In genomic region chr12:52867636-52868035, GRCh38 we compare ENCODE assay signal across 12 cellular contexts. TPM values are rescaled to one million over a fixed set of nuclear protein-coding genes. Genes with fewer than 3 reads are reported as not detected.
A peak's percentile ranks its signal among the peaks of the same experiment; 100 is the strongest.
DNase-seq lines count a peak whose midpoint lies in the region; ATAC-seq, FAIRE-seq and TF ChIP-seq lines count a peak whose summit lies in the region.
"Had no signal": no experiment of that assay in that cellular context is flagged by ENCODE, and none has a peak within 500 bp of the region (broad histone marks: within the 10 kb centered on the region; RNA-seq: fewer than 3 reads in every experiment).

No MANE protein-coding gene starts in this region.

- FAIRE-seq in H1 (lab: Jason Lieb, UNC), result no peak

- H3K4ac ChIP-seq in H1 (replicated peaks; ENCODE audit: insufficient read length, low read depth, low read length), result no peak overlapping the region

- CTCF ChIA-PET in CD4-positive, alpha-beta T cell (lab: Charles Lee), result interaction anchor here (1.2 to 2.4 kb wide), 2 partner anchors 12 to 17 kb away, joined by 3 to 8 read pairs; no protein-coding TSS in a partner anchor
- CTCF ChIA-PET in H1 (lab: Charles Lee; ENCODE audit: partially characterized antibody), result interaction anchor here (0.6 to 22.2 kb wide), 21 partner anchors 11 to 498 kb away, joined by 3 to 502 read pairs (median 4); partner anchors contain the start of genes KRT74, KRT76 and KRT79

- 47% methylated on average over 3 of the region's 9 CpGs; no CpG with 5 or more reads in 1 of the 2 experiments for WGBS in H1 (ENCODE audit: extremely low coverage in 1 of 2, insufficient coverage in 1 of 2, insufficient read length in 1 of 2, insufficient replicate concordance in 2 of 2, low coverage in 1 of 2, low lambda C conversion rate in 2 of 2, missing lambda C conversion rate in 1 of 2), 2 experiments
- WGBS in psoas muscle, 3 donors, result 42 to 56% (median 53%) methylated on average over 9 of the region's 9 CpGs

- intact Hi-C loops in CD4-positive, alpha-beta T cell (cut with DNase I, micrococcal nuclease), result no loop called here
- intact Hi-C loops in psoas muscle (cut with DNase I), result no loop called here

- DNase-seq in CD4-positive, alpha-beta T cell, result peak in 8 of 10 experiments; percentile 24 to 63 (median 50)
- DNase-seq in RPMI8226 (peak; percentile 91), H1 (ENCODE audit: low read depth in 1 of 2, low spot score in 2 of 2) (no peak), psoas muscle (peak; percentile 69 to 77), C1 segment of cervical spinal cord (lab: John Stamatoyannopoulos, UW) (no peak), ecto neural progenitor cell (ENCODE audit: low spot score) (no peak)
- DNase-seq: KG1 had no signal

- no peak overlapping the region for H2BK120ac ChIP-seq in H1 (replicated peaks; ENCODE audit: low read depth, low read length)

- H3K23me2 ChIP-seq in H1 (ENCODE audit: low read depth, low read length), result no peaks in the 10 kb centered on the region

- peaks cover 0 to 1% of the 10 kb centered on the region in 2 experiments for H4K20me1 ChIP-seq in H1 (replicated peaks in 1 of 2; ENCODE audit: control insufficient read depth in 1 of 2, insufficient read depth in 2 of 2, low read length in 2 of 2)

- H3K56ac ChIP-seq in H1 (replicated peaks; ENCODE audit: insufficient read length, low read depth, low read length), result no peak overlapping the region

- H3K4me2 ChIP-seq in H1 (ENCODE audit: insufficient read depth in 1 of 2, low read depth in 2 of 2, low read length in 2 of 2), result no peak overlapping the region

- H3K27ac Mint-ChIP-seq in CD4-positive, alpha-beta T cell, result peak overlapping the region; percentile 80

- no peak for TF ChIP-seq EP300 in H1 (IDR thresholded peaks at IDR 0.05; ENCODE audit: borderline replicate concordance in 1 of 2, low read depth in 2 of 2, low read length in 2 of 2)

- H2AFZ ChIP-seq in H1 (ENCODE audit: low read length), result no peak overlapping the region

- no peaks in the 10 kb centered on the region for H3K79me2 ChIP-seq in H1 (ENCODE audit: control insufficient read depth in 1 of 2, insufficient read depth in 2 of 2, low read length in 2 of 2)

- H3K9me3 ChIP-seq in CD4-positive, alpha-beta T cell (ENCODE audit: control insufficient read depth, low read length), result no peaks in the 10 kb centered on the region
- H3K9me3 ChIP-seq in H1 (ENCODE audit: insufficient read depth in 2 of 2, low read depth in 1 of 2, low read length in 1 of 2), result no peaks in the 10 kb centered on the region
- H3K9me3 ChIP-seq in psoas muscle, result no peaks in the 10 kb centered on the region
- H3K9me3 ChIP-seq: SJSA1 had no signal

- POLR2A ChIA-PET in CD4-positive, alpha-beta T cell (lab: Charles Lee), result interaction anchor here (1.0 to 2.3 kb wide), 4 partner anchors 258 to 843 kb away, joined by 4 to 7 read pairs (median 4); no protein-coding TSS in a partner anchor
- POLR2A ChIA-PET in H1 (lab: Charles Lee; ENCODE audit: partially characterized antibody), result no interaction called here

- H3K14ac ChIP-seq in H1 (ENCODE audit: insufficient read length), result no peak overlapping the region

- no peak overlapping the region for H2BK15ac ChIP-seq in H1 (ENCODE audit: low read length)

- no peak overlapping the region for H4K91ac ChIP-seq in H1 (replicated peaks; ENCODE audit: insufficient read length, low read length)

- no peaks in the 10 kb centered on the region for H3K27me3 Mint-ChIP-seq in CD4-positive, alpha-beta T cell

- H3K9me3 Mint-ChIP-seq in CD4-positive, alpha-beta T cell, result no peaks in the 10 kb centered on the region

- H3K4me1 Mint-ChIP-seq in CD4-positive, alpha-beta T cell (ENCODE audit: low read depth), result peaks cover 33% of the 10 kb centered on the region

- H4K5ac ChIP-seq in H1 (ENCODE audit: insufficient read length, low read depth, low read length), result no peak overlapping the region

- H3K4me1 ChIP-seq in H1 (replicated peaks in 1 of 4; ENCODE audit: control insufficient read depth in 3 of 4, insufficient read depth in 4 of 4, low read length in 3 of 4), result no peaks in the 10 kb centered on the region; a peak in 2 of 7 replicates
- no peaks in the 10 kb centered on the region for H3K4me1 ChIP-seq in psoas muscle

- no peak for TF ChIP-seq POLR2A in H1 (IDR thresholded peaks at IDR 0.05; ENCODE audit: control extremely low read depth in 1 of 2, low read depth in 2 of 2, low read length in 2 of 2)

- no peak overlapping the region for H3K18ac ChIP-seq in H1 (ENCODE audit: extremely low read depth, low read length)

- no peak overlapping the region for H3K23ac ChIP-seq in H1 (ENCODE audit: insufficient read length)

- H3K9ac ChIP-seq in H1 (replicated peaks in 1 of 4; ENCODE audit: extremely low read depth in 1 of 4, low read depth in 3 of 4, low read length in 3 of 4), result no peak overlapping the region

- H3K4me3 ChIP-seq in H1 (ENCODE audit: extremely low read depth in 1 of 4, insufficient read depth in 2 of 4, low read depth in 3 of 4, low read length in 4 of 4) (no peak overlapping the region), psoas muscle (no peak overlapping the region)
- H3K4me3 ChIP-seq: SJSA1 had no signal

- H3K4me3 Mint-ChIP-seq in CD4-positive, alpha-beta T cell, result peak overlapping the region; percentile 45

- no peak overlapping the region for H3K27ac ChIP-seq in CD4-positive, alpha-beta T cell (ENCODE audit: low read depth, low read length)
- H3K27ac ChIP-seq in H1 (ENCODE audit: low read depth, low read length) (no peak overlapping the region), psoas muscle (no peak overlapping the region)
- H3K27ac ChIP-seq: SJSA1 had no signal

- H4K8ac ChIP-seq in H1 (ENCODE audit: extremely low read depth, insufficient read depth, low read length), result no peak overlapping the region

- H3K36me3 ChIP-seq in H1 (ENCODE audit: control insufficient read depth in 2 of 4, insufficient read depth in 4 of 4, low read length in 3 of 4), result no peaks in the 10 kb centered on the region
- H3K36me3 ChIP-seq in psoas muscle (ENCODE audit: insufficient read depth in 1 of 2, low read depth in 1 of 2), result no peaks in the 10 kb centered on the region
- H3K36me3 ChIP-seq: SJSA1 had no signal

- TF ChIP-seq CTCF in CD4-positive, alpha-beta T cell (IDR thresholded peaks at IDR 0.05), result no peak
- no peak for TF ChIP-seq CTCF in H1 (IDR thresholded peaks at IDR 0.05; ENCODE audit: control extremely low read depth in 1 of 3, insufficient read depth in 1 of 3, low read depth in 1 of 3, low read length in 3 of 3)
- TF ChIP-seq CTCF in psoas muscle (IDR thresholded peaks at IDR 0.05), result no peak

- no peak overlapping the region for H2BK5ac ChIP-seq in H1 (ENCODE audit: low read depth, low read length)

- no peak overlapping the region for H2AK5ac ChIP-seq in H1 (ENCODE audit: low read depth, low read length)

- no peak overlapping the region for H2BK20ac ChIP-seq in H1 (ENCODE audit: low read length)

- peak; percentile 61 for ATAC-seq in CD4-positive, alpha-beta T cell (ENCODE audit: poor library complexity)
- peak in 2 of 4 donors; percentile 35 to 42 for ATAC-seq in psoas muscle
- no peak for ATAC-seq in HG02870 (IDR thresholded peaks at IDR 0.05; ENCODE audit: unreplicated experiment)
- no peak for ATAC-seq in GM18909 (IDR thresholded peaks at IDR 0.05; ENCODE audit: poor library complexity, unreplicated experiment)

- no peak for TF ChIP-seq RAD21 in H1 (IDR thresholded peaks at IDR 0.05 in 1 of 2, conservative IDR thresholded peaks at IDR 0.05 in 1 of 2; ENCODE audit: low read depth in 2 of 2, low read length in 2 of 2)

- no peaks in the 10 kb centered on the region for H3K79me1 ChIP-seq in H1 (ENCODE audit: low read depth, low read length)

- H2BK12ac ChIP-seq in H1 (ENCODE audit: low read depth, low read length), result no peak overlapping the region

- H3K36me3 Mint-ChIP-seq in CD4-positive, alpha-beta T cell (ENCODE audit: low read depth), result no peaks in the 10 kb centered on the region

- no peaks in the 10 kb centered on the region for H3K27me3 ChIP-seq in CD4-positive, alpha-beta T cell (ENCODE audit: control insufficient read depth, insufficient read depth, low read length)
- H3K27me3 ChIP-seq in H1 (replicated peaks in 1 of 4; ENCODE audit: control insufficient read depth in 3 of 4, extremely low read depth in 1 of 4, insufficient read depth in 3 of 4, low read length in 3 of 4) (no peaks in the 10 kb centered on the region; a peak in 1 of 7 replicates), psoas muscle (ENCODE audit: insufficient read depth in 3 of 3, low read length in 2 of 3) (peaks cover 0 to 4% (median 0%) of the 10 kb centered on the region in 3 donors)
- H3K27me3 ChIP-seq: SJSA1 had no signal

RNA-seq across cellular contexts. Expression of gene KRT78, which starts 18.8 kb away (rescaled TPM):
- not detected for total RNA-seq in CD4-positive, alpha-beta T cell
- total RNA-seq in H1 (2021; fragmentation: NEBNext Ultra II Directional; extraction: Animal tissue kit (Norgen Biotek cat#: 25700)), result not detected in 2 replicates
- not detected in 2 replicates for polyA plus RNA-seq in H1 (2011; rRNA removed)
- polyA plus RNA-seq in H1 (2011; cell fraction: cytosol; rRNA removed), result not detected
- polyA plus RNA-seq in H1 (2011; cell fraction: nucleus; rRNA removed), result not detected
- not detected in 4 replicates for polyA plus RNA-seq in H1 (2012, experiment 1 of 2)
- polyA plus RNA-seq in H1 (2012, experiment 2 of 2), result not detected
- polyA plus RNA-seq in H1 (2013, experiment 1 of 2), result not detected
- polyA plus RNA-seq in H1 (2013, experiment 2 of 2), result not detected
- not detected in 2 replicates for polyA minus RNA-seq in H1 (2011; rRNA and poly(A)+ RNA removed)
- not detected for polyA minus RNA-seq in H1 (2011; cell fraction: cytosol; rRNA and poly(A)+ RNA removed)
- polyA minus RNA-seq in H1 (2011; cell fraction: nucleus; rRNA and poly(A)+ RNA removed), result not detected
- total RNA-seq in psoas muscle, result not detected
- under 1 TPM in 1 of 3 donors, not detected in 2; 0.04 TPM for polyA plus RNA-seq in psoas muscle
- total RNA-seq: osteocyte, subcutaneous adipose tissue had no signal

RNA-seq across cellular contexts. Expression of gene KRT79, which starts 33.5 kb away (rescaled TPM):
- not detected for total RNA-seq in CD4-positive, alpha-beta T cell
- total RNA-seq in H1 (2021; fragmentation: NEBNext Ultra II Directional; extraction: Animal tissue kit (Norgen Biotek cat#: 25700)), result not detected in 2 replicates
- polyA plus RNA-seq in H1 (2011; rRNA removed), result not detected in 2 replicates
- not detected for polyA plus RNA-seq in H1 (2011; cell fraction: cytosol; rRNA removed)
- not detected for polyA plus RNA-seq in H1 (2011; cell fraction: nucleus; rRNA removed)
- not detected in 4 replicates for polyA plus RNA-seq in H1 (2012, experiment 1 of 2)
- polyA plus RNA-seq in H1 (2012, experiment 2 of 2), result not detected
- not detected for polyA plus RNA-seq in H1 (2013, experiment 1 of 2)
- polyA plus RNA-seq in H1 (2013, experiment 2 of 2), result not detected
- polyA minus RNA-seq in H1 (2011; rRNA and poly(A)+ RNA removed), result not detected in 2 replicates
- not detected for polyA minus RNA-seq in H1 (2011; cell fraction: cytosol; rRNA and poly(A)+ RNA removed)
- not detected for polyA minus RNA-seq in H1 (2011; cell fraction: nucleus; rRNA and poly(A)+ RNA removed)
- not detected for total RNA-seq in psoas muscle
- under 1 TPM in 2 of 3 donors, not detected in 1; 0.03 to 0.05 TPM for polyA plus RNA-seq in psoas muscle
- total RNA-seq: osteocyte had no signal

RNA-seq across cellular contexts. Expression of gene KRT8, which starts 37.2 kb away (rescaled TPM):
- under 1 TPM; 0.63 to 0.89 TPM for total RNA-seq in CD4-positive, alpha-beta T cell
- 283 and 290 TPM in 2 replicates for total RNA-seq in H1 (2021; fragmentation: NEBNext Ultra II Directional; extraction: Animal tissue kit (Norgen Biotek cat#: 25700))
- 280 and 311 TPM in 2 replicates for polyA plus RNA-seq in H1 (2011; rRNA removed)
- 279 TPM for polyA plus RNA-seq in H1 (2011; cell fraction: cytosol; rRNA removed)
- 247 TPM for polyA plus RNA-seq in H1 (2011; cell fraction: nucleus; rRNA removed)
- polyA plus RNA-seq in H1 (2012, experiment 1 of 2), result 299 to 366 TPM (median 352 TPM) in 4 replicates
- polyA plus RNA-seq in H1 (2012, experiment 2 of 2), result 463 TPM
- 311 TPM for polyA plus RNA-seq in H1 (2013, experiment 1 of 2)
- 291 TPM for polyA plus RNA-seq in H1 (2013, experiment 2 of 2)
- 235 and 239 TPM in 2 replicates for polyA minus RNA-seq in H1 (2011; rRNA and poly(A)+ RNA removed)
- 185 TPM for polyA minus RNA-seq in H1 (2011; cell fraction: cytosol; rRNA and poly(A)+ RNA removed)
- 128 TPM for polyA minus RNA-seq in H1 (2011; cell fraction: nucleus; rRNA and poly(A)+ RNA removed)
- total RNA-seq in psoas muscle, result 1 to 10 TPM in 1 of 4 donors, under 1 TPM in 3; 0.54 to 1.3 (median 0.75) TPM
- 1 to 10 TPM in 2 of 3 donors, under 1 TPM in 1; 0.59 to 1.2 (median 1.2) TPM for polyA plus RNA-seq in psoas muscle

RNA-seq across cellular contexts. Expression of gene KRT4, which starts 53.7 kb away (rescaled TPM):
- total RNA-seq in CD4-positive, alpha-beta T cell, result not detected
- total RNA-seq in H1 (2021; fragmentation: NEBNext Ultra II Directional; extraction: Animal tissue kit (Norgen Biotek cat#: 25700)), result not detected in 2 replicates
- polyA plus RNA-seq in H1 (2011; rRNA removed) (0.06 TPM in 1 of 2 replicates, not detected in the other), psoas muscle (1 to 10 TPM in 1 of 3 donors, under 1 TPM in 1, not detected in 1; 0.72 to 1.7 TPM)
- polyA plus RNA-seq in H1 (2011; cell fraction: cytosol; rRNA removed), result not detected
- polyA plus RNA-seq in H1 (2011; cell fraction: nucleus; rRNA removed), result not detected
- not detected in 4 replicates for polyA plus RNA-seq in H1 (2012, experiment 1 of 2)
- not detected for polyA plus RNA-seq in H1 (2012, experiment 2 of 2)
- 0.02 TPM for polyA plus RNA-seq in H1 (2013, experiment 1 of 2)
- polyA plus RNA-seq in H1 (2013, experiment 2 of 2), result not detected
- polyA minus RNA-seq in H1 (2011; rRNA and poly(A)+ RNA removed), result not detected in 2 replicates
- polyA minus RNA-seq in H1 (2011; cell fraction: cytosol; rRNA and poly(A)+ RNA removed), result not detected
- not detected for polyA minus RNA-seq in H1 (2011; cell fraction: nucleus; rRNA and poly(A)+ RNA removed)
- total RNA-seq in psoas muscle, result under 1 TPM in 2 of 4 donors, not detected in 2; 0.12 to 0.15 TPM
- total RNA-seq: osteocyte, SJSA1, subcutaneous adipose tissue had no signal

Comparison
In these comparisons a context has a peak if more than half of its experiments do, and no peak if none do; other contexts are left out.
1. DNase-seq: peak in CD4-positive, alpha-beta T cell (8 of 10), RPMI8226 (single experiment) and psoas muscle (2 of 2); none in H1 (0 of 2), C1 segment of cervical spinal cord (0 of 14) and ecto neural progenitor cell (single experiment).
2. RNA of gene KRT8, which starts 37.2 kb away (total RNA-seq): 283 to 290 TPM in H1; 0.63 to 0.89 TPM in CD4-positive, alpha-beta T cell and 0.54 to 1.3 TPM in psoas muscle; every median in the first group is over 100 times any median in the second.